Comparison of ENCODE assay signal across 1 cellular context in genomic region chr12:11685716-11686115, GRCh38.
TF ChIP-seq lines count a peak whose summit lies in the region.

No MANE protein-coding gene starts in this region.

TF ChIP-seq in IMR-90, 13 proteins besides CTCF, POLR2A, EP300 and RAD21:
- no peak for TF ChIP-seq RFX5 (IDR thresholded peaks at IDR 0.05; ENCODE audit: low read depth, low read length)
- TF ChIP-seq NFE2L2 (IDR thresholded peaks at IDR 0.05; ENCODE audit: low read depth, low read length): no peak
- 0 out of 2 replicates have a peak, but pooled peaks have one; percentile 14 for TF ChIP-seq FOS (IDR thresholded peaks at IDR 0.05; ENCODE audit: low read depth, low read length)
TF ChIP-seq in IMR-90: peak in this region for 1.
